In the genomic region with DNA sequence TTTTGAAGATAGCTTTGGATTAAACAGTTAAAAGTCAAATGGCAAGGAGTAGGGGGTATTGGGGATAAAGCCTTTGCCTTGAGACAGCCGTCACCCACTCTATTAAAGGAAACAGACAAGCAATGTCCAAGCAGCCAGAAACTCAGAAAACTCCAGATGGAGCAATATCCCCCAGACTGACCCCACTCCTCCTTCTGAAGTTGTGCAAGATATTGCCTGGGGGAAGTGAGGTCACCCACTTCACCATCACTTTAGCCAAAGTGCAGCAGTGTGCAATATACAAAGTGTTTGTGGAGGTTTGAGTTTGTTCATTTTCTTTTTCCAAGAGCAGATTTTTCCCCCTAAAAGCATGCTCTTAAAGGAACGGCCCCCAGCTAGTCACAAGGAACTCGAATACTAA, we compare ENCODE assay signal across 16 cellular contexts.
DNase-seq lines count a peak whose midpoint lies in the region; ATAC-seq and TF ChIP-seq lines count a peak whose summit lies in the region.
"Had no signal": no experiment of that assay in that cellular context is flagged by ENCODE, and none has a peak within 500 bp of the region (broad histone marks: within the 10 kb centered on the region; RNA-seq: fewer than 3 reads in every experiment).

No MANE protein-coding gene starts in this region.

- TF ChIP-seq CTCF in RWPE2 (IDR thresholded peaks at IDR 0.05; ENCODE audit: poor library complexity, severe bottlenecking): no peak
- no peak for TF ChIP-seq CTCF in heart right ventricle (IDR thresholded peaks at IDR 0.05)
- TF ChIP-seq CTCF in MM.1S (IDR thresholded peaks at IDR 0.05; ENCODE audit: low read length): no peak

- H3K4me1 ChIP-seq in RWPE2 (ENCODE audit: insufficient read depth, poor library complexity, severe bottlenecking): peaks cover 4% of the 10 kb centered on the region
- peaks cover 0 to 34% (median 8%) of the 10 kb centered on the region in 9 donors for H3K4me1 ChIP-seq in heart right ventricle
- H3K4me1 ChIP-seq in MM.1S (ENCODE audit: low read length): no peaks in the 10 kb centered on the region
- H3K4me1 ChIP-seq: uterus had no signal

- no peaks in the 10 kb centered on the region for H4K20me1 ChIP-seq in MM.1S (ENCODE audit: insufficient read depth, low read length)

- H3K27me3 ChIP-seq in RWPE2 (ENCODE audit: insufficient read depth, poor library complexity, severe bottlenecking) (no peaks in the 10 kb centered on the region), heart right ventricle (no peaks in the 10 kb centered on the region), MM.1S (replicated peaks; ENCODE audit: insufficient read depth, low read length) (no peaks in the 10 kb centered on the region)
- H3K27me3 ChIP-seq: uterus had no signal

- H3K27ac ChIP-seq in RWPE2 (ENCODE audit: poor library complexity, severe bottlenecking) (no peak overlapping the region), heart right ventricle (peak overlapping the region in 4 of 10 donors; percentile 33 to 85 (median 50)), MM.1S (ENCODE audit: low read length) (no peak overlapping the region)

- H3K79me2 ChIP-seq in MM.1S (ENCODE audit: low read length): no peaks in the 10 kb centered on the region

- no peak overlapping the region for H3K4me2 ChIP-seq in MM.1S (ENCODE audit: low read depth, low read length)

- WGBS in heart right ventricle, 2 donors: 54 to 62% methylated on average over 3 of the region's 3 CpGs

- DNase-seq in GF-D8 (lab: John Stamatoyannopoulos, UW) (peak; percentile 76), RWPE2 (ENCODE audit: low spot score) (no peak), heart right ventricle (no peak), renal cortical epithelial cell (ENCODE audit: low read depth) (peak; percentile 73), MM.1S (no peak), NCI-H1694 treated with DMSO at 0.1 percent for 48 hours (lab: John Stamatoyannopoulos, UW) (no peak)
- no peak for DNase-seq in stimulated activated naive CD4-positive, alpha-beta T cell treated with Interleukin-2 at 50 U/mL for 16 hours (lab: John Stamatoyannopoulos, UW)
- DNase-seq: activated CD4-positive, alpha-beta T cell treated with anti-CD3 and anti-CD28 coated beads, Interleukin-2, amount 50 U/mL, for 4 hours; activated naive CD8-positive, alpha-beta T cell treated with anti-CD3 and anti-CD28 coated beads for 36 hours; effector CD8-positive, alpha-beta T cell; NCI-H2227 treated with DMSO at 0.1 percent for 48 hours; occipital lobe had no signal

- ATAC-seq in RWPE2 (ENCODE audit: low read depth) (peak; percentile 64), heart right ventricle (peak in 7 of 8 donors; percentile 20 to 78 (median 70)), HG03354 (IDR thresholded peaks at IDR 0.05; ENCODE audit: poor library complexity, severe bottlenecking, unreplicated experiment) (no peak)
- ATAC-seq: GM12878, SK-N-SH treated with all-trans-retinoic acid at 6 μM for 48 hours had no signal

- H3K9ac ChIP-seq in MM.1S (ENCODE audit: low read length): no peak overlapping the region

- H3K9me3 ChIP-seq in RWPE2 (ENCODE audit: severe bottlenecking) (no peaks in the 10 kb centered on the region), heart right ventricle (peaks cover 0 to 10% (median 4%) of the 10 kb centered on the region in 11 donors), MM.1S (replicated peaks; ENCODE audit: insufficient read depth, low read length) (no peaks in the 10 kb centered on the region)
- H3K9me3 ChIP-seq: uterus had no signal

- intact Hi-C loops in heart right ventricle (cut with DNase I): no loop called here

- no peaks in the 10 kb centered on the region for H3F3A ChIP-seq in MM.1S (ENCODE audit: insufficient read depth, low read length)

- H2AFZ ChIP-seq in MM.1S (ENCODE audit: low read length): no peak overlapping the region

- H3K4me3 ChIP-seq in RWPE2 (ENCODE audit: severe bottlenecking) (no peak overlapping the region), heart right ventricle (no peak overlapping the region), MM.1S (ENCODE audit: low read length) (no peak overlapping the region)
- H3K4me3 ChIP-seq: GM12878, uterus had no signal

- H3K36me3 ChIP-seq in RWPE2 (ENCODE audit: low read depth): no peaks in the 10 kb centered on the region
- no peaks in the 10 kb centered on the region for H3K36me3 ChIP-seq in heart right ventricle
- H3K36me3 ChIP-seq in MM.1S (replicated peaks; ENCODE audit: insufficient read depth, low read length): no peaks in the 10 kb centered on the region
- H3K36me3 ChIP-seq: uterus had no signal

- no peaks in the 10 kb centered on the region for H3K9me2 ChIP-seq in MM.1S (replicated peaks; ENCODE audit: insufficient read depth, low read length)

Comparison
In these comparisons a context has a peak if more than half of its experiments do, and no peak if none do; other contexts are left out.
1. DNase-seq: peak in GF-D8 (single experiment) and renal cortical epithelial cell (single experiment); none in RWPE2 (single experiment), heart right ventricle (0 of 2), MM.1S (single experiment), stimulated activated naive CD4-positive, alpha-beta T cell treated with Interleukin-2 at 50 U/mL for 16 hours (single experiment) and NCI-H1694 treated with DMSO at 0.1 percent for 48 hours (single experiment).